Comparison of ENCODE assay signal across 20 cellular contexts in genomic region chr19:4710281-4710600, GRCh38. TPM values are rescaled to one million over a fixed set of nuclear protein-coding genes. Genes with fewer than 3 reads are reported as not detected.
A peak's percentile ranks its signal among the peaks of the same experiment; 100 is the strongest.
DNase-seq lines count a peak whose midpoint lies in the region; ATAC-seq and TF ChIP-seq lines count a peak whose summit lies in the region.
"Had no signal": no experiment of that assay in that cellular context is flagged by ENCODE, and none has a peak within 500 bp of the region (broad histone marks: within the 10 kb centered on the region; RNA-seq: fewer than 3 reads in every experiment).

No MANE protein-coding gene starts in this region.

- no peak for DNase-seq in activated CD8-positive, alpha-beta memory T cell treated with anti-CD3 and anti-CD28 coated beads, Interleukin-2, amount 10 ng/mL, durations not matched to agents 7 days and 5 days
- DNase-seq in activated CD8-positive, alpha-beta memory T cell treated with anti-CD3 and anti-CD28 coated beads, Interleukin-2, amount 50 U/mL, for 4 hours: no peak
- DNase-seq in mammary epithelial cell: no peak
- DNase-seq in natural killer cell: no peak
- DNase-seq in thoracic aorta (ENCODE audit: low spot score): no peak
- DNase-seq in AG08395 (ENCODE audit: low spot score): no peak
- DNase-seq in NCI-H128 (lab: John Stamatoyannopoulos, UW; ENCODE audit: unreplicated experiment): no peak
- DNase-seq: activated naive CD8-positive, alpha-beta T cell treated with anti-CD3 and anti-CD28 coated beads, Interleukin-2, amount 50 U/mL, for 24 hours; dorsolateral prefrontal cortex; glutamatergic neuron; KG1; NCI-H2029 treated with DMSO at 0.1 percent for 48 hours; NCI-H524 treated with DMSO at 0.1 percent for 48 hours; SIG-M5; stimulated activated CD4-positive, alpha-beta T cell treated with anti-CD3 and anti-CD28 coated beads, Interleukin-4, amount 100 ng/mL, for 1 hour; substantia nigra; T-helper 17 cell had no signal

- no peak for TF ChIP-seq CTCF in mammary epithelial cell (conservative IDR thresholded peaks at IDR 0.05 in 1 of 2, IDR thresholded peaks at IDR 0.05 in 1 of 2; ENCODE audit: extremely low read depth in 1 of 2, insufficient read depth in 1 of 2, low read depth in 1 of 2, low read length in 2 of 2)
- no peak for TF ChIP-seq CTCF in natural killer cell (IDR thresholded peaks at IDR 0.05)
- TF ChIP-seq CTCF in thoracic aorta (IDR thresholded peaks at IDR 0.05): no peak

- H3K4me1 ChIP-seq in mammary epithelial cell (ENCODE audit: insufficient read depth, low read length) (peaks cover 75% of the 10 kb centered on the region), thoracic aorta (ENCODE audit: control insufficient read depth in 1 of 2, low read depth in 2 of 2) (peaks cover 29 to 62% of the 10 kb centered on the region in 2 donors)

- 45% methylated on average over 3 of the region's 16 CpGs for whole genome bisulfite sequencing in mammary epithelial cell (ENCODE audit: low coverage, missing lambda C conversion rate)

- H3K4me3 ChIP-seq in mammary epithelial cell (replicated peaks in 1 of 3; ENCODE audit: insufficient read depth in 1 of 3, low read depth in 2 of 3, low read length in 3 of 3): no peak overlapping the region
- no peak overlapping the region for H3K4me3 ChIP-seq in thoracic aorta
- H3K4me3 ChIP-seq: dorsolateral prefrontal cortex had no signal

- H3K27ac ChIP-seq in mammary epithelial cell (ENCODE audit: insufficient read depth, low read depth, low read length): peak overlapping the region; percentile 9
- peak overlapping the region; percentile 67 to 77 for H3K27ac ChIP-seq in thoracic aorta
- H3K27ac ChIP-seq: dorsolateral prefrontal cortex had no signal

- H3K4me3 Mint-ChIP-seq in activated CD8-positive, alpha-beta memory T cell treated with anti-CD3 and anti-CD28 coated beads, Interleukin-2, amount 10 ng/mL, durations not matched to agents 7 days and 5 days: no peak overlapping the region
- H3K4me3 Mint-ChIP-seq in natural killer cell: peak overlapping the region; percentile 35
- H3K4me3 Mint-ChIP-seq: activated naive CD8-positive, alpha-beta T cell treated with anti-CD3 and anti-CD28 coated beads, Interleukin-2, amount 50 U/mL, for 24 hours; memory B cell; neural crest cell; T-helper 17 cell had no signal

- H3K27me3 ChIP-seq in mammary epithelial cell (ENCODE audit: insufficient read depth, low read length) (no peaks in the 10 kb centered on the region), thoracic aorta (replicated peaks; ENCODE audit: insufficient read depth) (no peaks in the 10 kb centered on the region)
- H3K27me3 ChIP-seq: dorsolateral prefrontal cortex had no signal

- intact Hi-C loops in mammary epithelial cell (cut with micrococcal nuclease): no loop called here
- intact Hi-C loops in natural killer cell (cut with micrococcal nuclease): no loop called here

- CTCF ChIA-PET in activated CD8-positive, alpha-beta memory T cell treated with anti-CD3 and anti-CD28 coated beads, Interleukin-2, amount 10 ng/mL, durations not matched to agents 7 days and 5 days (lab: Charles Lee): no interaction called here
- CTCF ChIA-PET in mammary epithelial cell (lab: Charles Lee; ENCODE audit: low non-redundant PET): no interaction called here

- dilution Hi-C loops in mammary epithelial cell (cut with HindIII; ENCODE audit: low sequenced_read_pairs): no loop called here

- in situ Hi-C loops in mammary epithelial cell (cut with MboI; ENCODE audit: low sequenced_read_pairs in 2 of 2): no loop called here

- H3K27me3 Mint-ChIP-seq in activated CD8-positive, alpha-beta memory T cell treated with anti-CD3 and anti-CD28 coated beads, Interleukin-2, amount 10 ng/mL, durations not matched to agents 7 days and 5 days: no peaks in the 10 kb centered on the region
- no peaks in the 10 kb centered on the region for H3K27me3 Mint-ChIP-seq in natural killer cell (ENCODE audit: low read depth in 2 of 2)
- H3K27me3 Mint-ChIP-seq: activated naive CD8-positive, alpha-beta T cell treated with anti-CD3 and anti-CD28 coated beads, Interleukin-2, amount 50 U/mL, for 24 hours; memory B cell; T-helper 17 cell had no signal

- no peaks in the 10 kb centered on the region for H3K9me3 Mint-ChIP-seq in activated CD8-positive, alpha-beta memory T cell treated with anti-CD3 and anti-CD28 coated beads, Interleukin-2, amount 10 ng/mL, durations not matched to agents 7 days and 5 days (ENCODE audit: low read depth)
- no peaks in the 10 kb centered on the region for H3K9me3 Mint-ChIP-seq in natural killer cell
- H3K9me3 Mint-ChIP-seq: activated naive CD8-positive, alpha-beta T cell treated with anti-CD3 and anti-CD28 coated beads, Interleukin-2, amount 50 U/mL, for 24 hours; memory B cell; neural crest cell had no signal

- no peak for ATAC-seq in activated CD8-positive, alpha-beta memory T cell treated with anti-CD3 and anti-CD28 coated beads, Interleukin-2, amount 10 ng/mL, durations not matched to agents 7 days and 5 days
- ATAC-seq in natural killer cell: no peak
- ATAC-seq in thoracic aorta (ENCODE audit: insufficient number of reproducible peaks, low FRiP score, low read depth): no peak
- no peak for ATAC-seq in HG02885 (IDR thresholded peaks at IDR 0.05; ENCODE audit: poor library complexity, unreplicated experiment)
- ATAC-seq: activated naive CD8-positive, alpha-beta T cell treated with anti-CD3 and anti-CD28 coated beads, Interleukin-2, amount 50 U/mL, for 24 hours; T-helper 17 cell had no signal

- no peak overlapping the region for H2AFZ ChIP-seq in mammary epithelial cell (ENCODE audit: low read depth, low read length)

- H3K4me1 Mint-ChIP-seq in activated CD8-positive, alpha-beta memory T cell treated with anti-CD3 and anti-CD28 coated beads, Interleukin-2, amount 10 ng/mL, durations not matched to agents 7 days and 5 days: peaks cover 27% of the 10 kb centered on the region
- H3K4me1 Mint-ChIP-seq in natural killer cell: peaks cover 18 to 31% of the 10 kb centered on the region in 2 donors
- H3K4me1 Mint-ChIP-seq: neural crest cell had no signal

- H3K79me2 ChIP-seq in mammary epithelial cell (ENCODE audit: insufficient read depth, low read length): peaks cover 54% of the 10 kb centered on the region

- H4K20me1 ChIP-seq in mammary epithelial cell (ENCODE audit: insufficient read depth, low read length): no peaks in the 10 kb centered on the region

- peak overlapping the region; percentile 80 for H3K27ac Mint-ChIP-seq in activated CD8-positive, alpha-beta memory T cell treated with anti-CD3 and anti-CD28 coated beads, Interleukin-2, amount 10 ng/mL, durations not matched to agents 7 days and 5 days
- H3K27ac Mint-ChIP-seq in natural killer cell: peak overlapping the region; percentile 89 to 96
- H3K27ac Mint-ChIP-seq: activated naive CD8-positive, alpha-beta T cell treated with anti-CD3 and anti-CD28 coated beads, Interleukin-2, amount 50 U/mL, for 24 hours; memory B cell had no signal

- H3K9me3 ChIP-seq in mammary epithelial cell (replicated peaks; ENCODE audit: insufficient read depth, low read length) (no peaks in the 10 kb centered on the region), thoracic aorta (no peaks in the 10 kb centered on the region)

- H3K36me3 Mint-ChIP-seq in activated CD8-positive, alpha-beta memory T cell treated with anti-CD3 and anti-CD28 coated beads, Interleukin-2, amount 10 ng/mL, durations not matched to agents 7 days and 5 days: peaks cover 36% of the 10 kb centered on the region
- peaks cover 8% of the 10 kb centered on the region for H3K36me3 Mint-ChIP-seq in natural killer cell

- no peak overlapping the region for H3K4me2 ChIP-seq in mammary epithelial cell (ENCODE audit: insufficient read depth, low read depth, low read length)

- H3K36me3 ChIP-seq in mammary epithelial cell (ENCODE audit: insufficient read depth, low read length) (peaks cover 18% of the 10 kb centered on the region), thoracic aorta (peaks cover 19% of the 10 kb centered on the region)

- no peak overlapping the region for H3K9ac ChIP-seq in mammary epithelial cell (ENCODE audit: insufficient read depth, low read length)

- no TSS peak for BruUV-seq in mammary epithelial cell (replicated peaks; lab: Mats Ljungman, UMichigan)

RNA-seq across cellular contexts. Expression of gene DPP9, which starts 13.4 kb away (rescaled TPM):
- 10 to 100 TPM; 92.5 to 98.0 TPM for total RNA-seq in activated CD8-positive, alpha-beta memory T cell treated with anti-CD3 and anti-CD28 coated beads, Interleukin-2, amount 10 ng/mL, durations not matched to agents 7 days and 5 days
- total RNA-seq in mammary epithelial cell (100 to 1,000 TPM; 156 to 242 TPM), natural killer cell (100 to 1,000 TPM; 133 to 183 (median 165) TPM), thoracic aorta (10 to 100 TPM; 67.9 to 73.8 TPM)
- polyA plus RNA-seq in mammary epithelial cell: 31.5 TPM
- 95.5 TPM for polyA minus RNA-seq in mammary epithelial cell

RNA-seq across cellular contexts. Expression of gene MYDGF, which starts 40.1 kb away (rescaled TPM):
- 10 to 100 TPM; 47.7 to 60.8 TPM for total RNA-seq in activated CD8-positive, alpha-beta memory T cell treated with anti-CD3 and anti-CD28 coated beads, Interleukin-2, amount 10 ng/mL, durations not matched to agents 7 days and 5 days
- total RNA-seq in mammary epithelial cell (100 to 1,000 TPM in 1 of 2 donors, 10 to 100 TPM in 1; 57.7 to 105 TPM), natural killer cell (10 to 100 TPM; 36.9 to 41.8 (median 37.2) TPM), thoracic aorta (10 to 100 TPM; 59.3 to 72.9 TPM)
- polyA plus RNA-seq in mammary epithelial cell: 172 TPM
- polyA minus RNA-seq in mammary epithelial cell: 70.4 TPM
